Comparison of ENCODE assay signal across 1 cellular context in genomic region chr13:100767192-100767591, GRCh38.
TF ChIP-seq lines count a peak whose summit lies in the region.

No MANE protein-coding gene starts in this region.

TF ChIP-seq in HepG2, 621 proteins besides CTCF, POLR2A, EP300 and RAD21 (continued from another document):
- TF ChIP-seq ZNF574 (CRISPR knock-in tag; IDR thresholded peaks at IDR 0.05): no peak
- TF ChIP-seq PHF21A (CRISPR knock-in tag; IDR thresholded peaks at IDR 0.05): no peak
- no peak for TF ChIP-seq ZNF367 (CRISPR knock-in tag; IDR thresholded peaks at IDR 0.05; ENCODE audit: borderline replicate concordance)
- TF ChIP-seq ZXDC (CRISPR knock-in tag; IDR thresholded peaks at IDR 0.05): no peak
- no peak for TF ChIP-seq RFXAP (CRISPR knock-in tag; IDR thresholded peaks at IDR 0.05; ENCODE audit: borderline replicate concordance)
- TF ChIP-seq AHDC1 (CRISPR knock-in tag; IDR thresholded peaks at IDR 0.05; ENCODE audit: borderline replicate concordance): no peak
